ENCODE assay signal across 1 cellular context in the genomic region with DNA sequence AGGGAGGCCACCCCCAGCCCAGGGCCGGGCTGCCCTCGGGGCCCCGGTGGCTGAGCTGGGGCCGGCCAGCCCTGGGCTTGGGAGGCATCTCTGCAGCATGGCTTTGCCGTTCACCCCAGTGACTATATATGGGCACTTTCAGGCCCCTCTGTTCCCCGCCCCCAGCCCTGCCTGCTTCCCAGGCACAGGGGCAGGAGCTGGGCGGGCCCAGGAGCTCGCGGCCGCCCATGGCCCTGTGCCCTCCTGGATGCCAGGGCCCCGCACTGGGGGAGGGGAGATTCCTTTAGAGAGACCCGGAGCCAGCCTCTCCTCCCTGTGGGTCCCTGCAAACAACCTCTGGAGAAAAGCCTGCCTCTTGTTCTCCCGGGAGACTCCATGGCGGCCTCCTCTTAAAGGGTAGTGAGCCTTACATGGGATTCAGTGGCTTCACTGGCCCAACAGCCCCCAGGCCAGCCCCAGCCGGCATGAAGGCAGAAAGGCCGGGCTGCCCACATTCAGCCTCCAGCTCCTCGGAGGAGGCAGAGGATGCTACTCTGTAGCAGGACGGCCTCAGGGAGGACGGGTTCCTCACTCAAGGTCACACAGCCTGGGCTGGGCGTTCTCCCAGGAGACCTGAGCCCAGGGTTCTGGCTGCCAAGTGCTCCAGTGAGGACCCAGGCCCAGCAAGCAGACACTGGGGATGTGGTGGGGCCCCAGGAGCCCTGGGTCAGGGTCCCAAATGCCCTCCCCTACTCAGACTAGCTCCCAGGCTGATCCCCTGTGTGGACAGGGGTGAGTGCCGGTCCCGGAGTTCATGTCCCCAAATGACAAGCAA.
TF ChIP-seq lines count a peak whose summit lies in the region.

No MANE protein-coding gene starts in this region.

TF ChIP-seq in HepG2, 621 proteins besides CTCF, POLR2A, EP300 and RAD21:
- TF ChIP-seq, protein P1, sequence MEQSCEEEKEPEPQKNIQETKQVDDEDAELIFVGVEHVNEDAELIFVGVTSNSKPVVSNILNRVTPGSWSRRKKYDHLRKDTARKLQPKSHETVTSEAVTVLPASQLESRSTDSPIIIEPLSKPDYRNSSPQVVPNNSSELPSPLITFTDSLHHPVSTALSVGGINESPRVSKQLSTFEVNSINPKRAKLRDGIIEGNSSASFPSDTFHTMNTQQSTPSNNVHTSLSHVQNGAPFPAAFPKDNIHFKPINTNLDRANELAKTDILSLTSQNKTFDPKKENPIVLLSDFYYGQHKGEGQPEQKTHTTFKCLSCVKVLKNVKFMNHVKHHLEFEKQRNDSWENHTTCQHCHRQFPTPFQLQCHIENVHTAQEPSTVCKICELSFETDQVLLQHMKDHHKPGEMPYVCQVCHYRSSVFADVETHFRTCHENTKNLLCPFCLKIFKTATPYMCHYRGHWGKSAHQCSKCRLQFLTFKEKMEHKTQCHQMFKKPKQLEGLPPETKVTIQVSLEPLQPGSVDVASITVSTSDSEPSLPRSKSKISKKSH (CRISPR knock-in tag; IDR thresholded peaks at IDR 0.05; ENCODE audit: borderline replicate concordance) = 0 out of 2 replicates have a peak, but pooled peaks have one; percentile 53
- TF ChIP-seq RBFOX2 (IDR thresholded peaks at IDR 0.05; ENCODE audit: low read depth, low read length) (peak; percentile 47; the same call in 1 of the 2 replicates), AGO2 (optimal IDR thresholded peaks at IDR 0.05; ENCODE audit: low read depth, low read length) (peak; percentile 13), ZNF263 (CRISPR knock-in tag; IDR thresholded peaks at IDR 0.05) (0 out of 2 replicates have a peak, but pooled peaks have one; percentile 45), ZNF556 (CRISPR knock-in tag; IDR thresholded peaks at IDR 0.05; ENCODE audit: borderline replicate concordance) (no peak)
